Comparison of ENCODE assay signal across 2 cellular contexts in the genomic region with DNA sequence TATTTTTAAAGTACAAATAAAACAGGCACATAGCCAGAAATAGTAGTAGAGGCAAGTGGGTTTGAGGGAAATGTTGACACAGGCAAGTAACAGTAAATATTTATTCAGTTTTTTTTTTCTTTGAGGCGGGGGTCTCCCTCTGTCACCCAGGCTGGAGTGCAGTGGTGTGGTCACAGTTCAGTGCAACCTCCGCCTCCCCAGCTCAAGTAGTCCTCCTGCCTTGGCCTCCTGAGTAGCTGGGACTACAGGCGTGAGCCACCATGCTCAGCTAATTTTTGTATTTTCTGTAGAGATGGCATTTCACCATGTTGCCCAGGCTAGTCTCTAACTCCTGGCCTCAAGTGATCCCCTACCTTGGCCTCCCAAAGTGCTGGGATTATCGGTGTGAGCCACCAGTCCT.
TF ChIP-seq lines count a peak whose summit lies in the region.

No MANE protein-coding gene starts in this region.

TF ChIP-seq in A549, 52 proteins besides CTCF, POLR2A, EP300 and RAD21:
- TF ChIP-seq, protein P1, sequence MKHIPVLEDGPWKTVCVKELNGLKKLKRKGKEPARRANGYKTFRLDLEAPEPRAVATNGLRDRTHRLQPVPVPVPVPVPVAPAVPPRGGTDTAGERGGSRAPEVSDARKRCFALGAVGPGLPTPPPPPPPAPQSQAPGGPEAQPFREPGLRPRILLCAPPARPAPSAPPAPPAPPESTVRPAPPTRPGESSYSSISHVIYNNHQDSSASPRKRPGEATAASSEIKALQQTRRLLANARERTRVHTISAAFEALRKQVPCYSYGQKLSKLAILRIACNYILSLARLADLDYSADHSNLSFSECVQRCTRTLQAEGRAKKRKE (CRISPR knock-in tag; IDR thresholded peaks at IDR 0.05; ENCODE audit: low read depth) = 0 out of 2 replicates have a peak, but pooled peaks have one; percentile 36
- TF ChIP-seq, protein P2, sequence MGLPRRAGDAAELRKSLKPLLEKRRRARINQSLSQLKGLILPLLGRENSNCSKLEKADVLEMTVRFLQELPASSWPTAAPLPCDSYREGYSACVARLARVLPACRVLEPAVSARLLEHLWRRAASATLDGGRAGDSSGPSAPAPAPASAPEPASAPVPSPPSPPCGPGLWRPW (IDR thresholded peaks at IDR 0.05) = no peak
- TF ChIP-seq FOSB (CRISPR knock-in tag; IDR thresholded peaks at IDR 0.05) = no peak

TF ChIP-seq in IMR-90, 13 proteins besides CTCF, POLR2A, EP300 and RAD21:
- TF ChIP-seq FOS (IDR thresholded peaks at IDR 0.05; ENCODE audit: low read depth, low read length) (no peak), RCOR1 (IDR thresholded peaks at IDR 0.05; ENCODE audit: insufficient replicate concordance, low read length) (no peak), SMC3 (IDR thresholded peaks at IDR 0.05; ENCODE audit: low read depth, low read length) (no peak), MAFK (IDR thresholded peaks at IDR 0.05; ENCODE audit: low read depth, low read length) (no peak), MXI1 (IDR thresholded peaks at IDR 0.05; ENCODE audit: borderline replicate concordance, low read depth, low read length) (no peak), MAZ (IDR thresholded peaks at IDR 0.05; ENCODE audit: borderline replicate concordance, low read depth, low read length) (no peak), CHD1 (IDR thresholded peaks at IDR 0.05; ENCODE audit: low read depth, low read length) (no peak), NFE2L2 (IDR thresholded peaks at IDR 0.05; ENCODE audit: low read depth, low read length) (no peak), BHLHE40 (IDR thresholded peaks at IDR 0.05; ENCODE audit: low read depth, low read length) (no peak), CEBPB (IDR thresholded peaks at IDR 0.05; ENCODE audit: low read depth, low read length) (no peak), RFX5 (IDR thresholded peaks at IDR 0.05; ENCODE audit: low read depth, low read length) (no peak)
- TF ChIP-seq, protein P3, sequence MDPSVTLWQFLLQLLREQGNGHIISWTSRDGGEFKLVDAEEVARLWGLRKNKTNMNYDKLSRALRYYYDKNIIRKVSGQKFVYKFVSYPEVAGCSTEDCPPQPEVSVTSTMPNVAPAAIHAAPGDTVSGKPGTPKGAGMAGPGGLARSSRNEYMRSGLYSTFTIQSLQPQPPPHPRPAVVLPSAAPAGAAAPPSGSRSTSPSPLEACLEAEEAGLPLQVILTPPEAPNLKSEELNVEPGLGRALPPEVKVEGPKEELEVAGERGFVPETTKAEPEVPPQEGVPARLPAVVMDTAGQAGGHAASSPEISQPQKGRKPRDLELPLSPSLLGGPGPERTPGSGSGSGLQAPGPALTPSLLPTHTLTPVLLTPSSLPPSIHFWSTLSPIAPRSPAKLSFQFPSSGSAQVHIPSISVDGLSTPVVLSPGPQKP (IDR thresholded peaks at IDR 0.05; ENCODE audit: borderline replicate concordance, low read depth, low read length) = no peak
- TF ChIP-seq, protein P4, sequence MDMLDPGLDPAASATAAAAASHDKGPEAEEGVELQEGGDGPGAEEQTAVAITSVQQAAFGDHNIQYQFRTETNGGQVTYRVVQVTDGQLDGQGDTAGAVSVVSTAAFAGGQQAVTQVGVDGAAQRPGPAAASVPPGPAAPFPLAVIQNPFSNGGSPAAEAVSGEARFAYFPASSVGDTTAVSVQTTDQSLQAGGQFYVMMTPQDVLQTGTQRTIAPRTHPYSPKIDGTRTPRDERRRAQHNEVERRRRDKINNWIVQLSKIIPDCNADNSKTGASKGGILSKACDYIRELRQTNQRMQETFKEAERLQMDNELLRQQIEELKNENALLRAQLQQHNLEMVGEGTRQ (IDR thresholded peaks at IDR 0.05; ENCODE audit: low read depth, low read length) = no peak
